In genomic region chr7:112449902-112450806, GRCh38 we compare ENCODE assay signal across 8 cellular contexts. TPM values are rescaled to one million over a fixed set of nuclear protein-coding genes. Genes with fewer than 3 reads are reported as not detected.
DNase-seq lines count a peak whose midpoint lies in the region; ATAC-seq and TF ChIP-seq lines count a peak whose summit lies in the region.

A gene with protein sequence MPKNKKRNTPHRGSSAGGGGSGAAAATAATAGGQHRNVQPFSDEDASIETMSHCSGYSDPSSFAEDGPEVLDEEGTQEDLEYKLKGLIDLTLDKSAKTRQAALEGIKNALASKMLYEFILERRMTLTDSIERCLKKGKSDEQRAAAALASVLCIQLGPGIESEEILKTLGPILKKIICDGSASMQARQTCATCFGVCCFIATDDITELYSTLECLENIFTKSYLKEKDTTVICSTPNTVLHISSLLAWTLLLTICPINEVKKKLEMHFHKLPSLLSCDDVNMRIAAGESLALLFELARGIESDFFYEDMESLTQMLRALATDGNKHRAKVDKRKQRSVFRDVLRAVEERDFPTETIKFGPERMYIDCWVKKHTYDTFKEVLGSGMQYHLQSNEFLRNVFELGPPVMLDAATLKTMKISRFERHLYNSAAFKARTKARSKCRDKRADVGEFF (plus strand): TSS chr7:112450460. CDS start chr7:112450689, 229 bp downstream.

- 0% methylated on average over 59 to 61 of the region's 73 CpGs for WGBS in tibial nerve, 2 donors

- H3K4me3 ChIP-seq in GM12875 (ENCODE audit: low read depth, low read length) (peak within 1 kb of the TSS; percentile 77), adipocyte (ENCODE audit: low read length) (peak within 1 kb of the TSS; percentile 100), parathyroid adenoma (ENCODE audit: low read depth, low read length) (peak within 1 kb of the TSS; percentile 100), tibial nerve (peak within 1 kb of the TSS; percentile 81 to 100 (median 98))

- no peak for TF ChIP-seq CTCF in GM12875 (IDR thresholded peaks at IDR 0.05; ENCODE audit: borderline replicate concordance, insufficient read depth, low read depth, low read length)
- no peak for TF ChIP-seq CTCF in parathyroid adenoma (IDR thresholded peaks at IDR 0.05)
- TF ChIP-seq CTCF in tibial nerve (IDR thresholded peaks at IDR 0.05): no peak

- ATAC-seq in HG02798 (IDR thresholded peaks at IDR 0.05; ENCODE audit: poor library complexity, unreplicated experiment) (peak; percentile 81), Right ventricle myocardium superior (ENCODE audit: poor library complexity) (peak; percentile 93)

- no peaks in the 10 kb centered on the region for H3K9me3 ChIP-seq in adipocyte (ENCODE audit: control insufficient read depth, low read length)
- H3K9me3 ChIP-seq in parathyroid adenoma (ENCODE audit: control insufficient read depth, low read length): no peaks in the 10 kb centered on the region
- no peaks in the 10 kb centered on the region for H3K9me3 ChIP-seq in tibial nerve

- DNase-seq in NCI-H1436 (lab: John Stamatoyannopoulos, UW) (peak; percentile 97), T follicular helper cell (ENCODE audit: low read depth) (peak; percentile 97), adipocyte (ENCODE audit: low read depth) (peak; percentile 99), Right ventricle myocardium superior (peak; percentile 100), tibial nerve (ENCODE audit: low spot score in 2 of 2) (peak; percentile 99 to 100)

- H3K4me1 ChIP-seq in adipocyte (ENCODE audit: control insufficient read depth, insufficient read depth, low read length): peaks cover 32% of the 10 kb centered on the region
- H3K4me1 ChIP-seq in parathyroid adenoma: peaks cover 6% of the 10 kb centered on the region
- peaks cover 0 to 46% (median 21%) of the 10 kb centered on the region in 4 donors for H3K4me1 ChIP-seq in tibial nerve

- intact Hi-C loops in Right ventricle myocardium superior (cut with DNase I): no loop called here

- H3K27ac ChIP-seq in parathyroid adenoma (peak within 1 kb of the TSS; percentile 96), tibial nerve (peak within 1 kb of the TSS; percentile 99)

- H2AFZ ChIP-seq in parathyroid adenoma: peak within 1 kb of the TSS; percentile 98

- TF ChIP-seq EP300 in tibial nerve (IDR thresholded peaks at IDR 0.05): peak; percentile 80 to 100

- H3K9ac ChIP-seq in adipocyte (ENCODE audit: low read length): peak within 1 kb of the TSS; percentile 98
- peak within 1 kb of the TSS; percentile 94 for H3K9ac ChIP-seq in parathyroid adenoma

- no peaks in the 10 kb centered on the region for H3K27me3 ChIP-seq in adipocyte (replicated peaks; ENCODE audit: control insufficient read depth, insufficient read depth, low read length)
- no peaks in the 10 kb centered on the region for H3K27me3 ChIP-seq in parathyroid adenoma (ENCODE audit: control insufficient read depth, insufficient read depth, low read length)
- H3K27me3 ChIP-seq in tibial nerve: no peaks in the 10 kb centered on the region

- H3K4me2 ChIP-seq in parathyroid adenoma (ENCODE audit: low read length): peak within 1 kb of the TSS; percentile 89

- TF ChIP-seq POLR2A in tibial nerve (IDR thresholded peaks at IDR 0.05): peak; percentile 97 to 99

- H3K36me3 ChIP-seq in adipocyte (ENCODE audit: control insufficient read depth, insufficient read depth, low read length, severe bottlenecking) (no peaks in the 10 kb centered on the region), parathyroid adenoma (ENCODE audit: control insufficient read depth, insufficient read depth, low read length) (no peaks in the 10 kb centered on the region), tibial nerve (no peaks in the 10 kb centered on the region)

- H3K79me2 ChIP-seq in parathyroid adenoma: peaks cover 20% of the 10 kb centered on the region

RNA-seq across cellular contexts. Expression of the gene that starts here (rescaled TPM):
- total RNA-seq in Right ventricle myocardium superior (18.0 TPM), tibial nerve (100 to 1,000 TPM in 2 of 4 donors, 10 to 100 TPM in 2; 85.2 to 116 (median 102) TPM)

Comparison
In these comparisons a context has a peak if more than half of its experiments do, and no peak if none do; other contexts are left out.
1. Peak in every context shown above with its lines: DNase-seq, ATAC-seq, H3K4me3 ChIP-seq and H3K27ac ChIP-seq.